Comparison of ENCODE assay signal across 8 cellular contexts in genomic region chr3:50567011-50567385, GRCh38. TPM values are rescaled to one million over a fixed set of nuclear protein-coding genes. Genes with fewer than 3 reads are reported as not detected.
DNase-seq lines count a peak whose midpoint lies in the region; ATAC-seq lines count a peak whose summit lies in the region.

No MANE protein-coding gene starts in this region.

- no peak for DNase-seq in Right ventricle myocardium superior
- DNase-seq in cardiac septum (ENCODE audit: low spot score) = no peak
- DNase-seq in central memory CD8-positive, alpha-beta T cell (ENCODE audit: low spot score in 2 of 2) = no peak
- no peak for DNase-seq in aorta
- DNase-seq in left colon = no peak
- no peak for DNase-seq in iPS-NIHi7 (ENCODE audit: extremely low spot score)

- ATAC-seq in Right ventricle myocardium superior (ENCODE audit: poor library complexity) (peak; percentile 0), aorta (ENCODE audit: low FRiP score) (no peak), GM21723 (IDR thresholded peaks at IDR 0.05; ENCODE audit: unreplicated experiment) (no peak), left colon (no peak)
- ATAC-seq in central memory CD8-positive, alpha-beta T cell (replicated peaks; ENCODE audit: extremely low read depth, poor library complexity, severe bottlenecking) = no peak

- no peaks in the 10 kb centered on the region for H3K9me3 Mint-ChIP-seq in central memory CD8-positive, alpha-beta T cell

- H3K36me3 ChIP-seq in mucosa of rectum (ENCODE audit: control insufficient read depth in 2 of 2, insufficient read depth in 2 of 2, low read length in 2 of 2) (no peaks in the 10 kb centered on the region), aorta (ENCODE audit: control insufficient read depth in 1 of 2, insufficient read depth in 2 of 2, low read length in 1 of 2) (no peaks in the 10 kb centered on the region)

- H3K4me3 ChIP-seq in mucosa of rectum (ENCODE audit: low read length in 2 of 2) (peak overlapping the region; percentile 56 to 99), aorta (ENCODE audit: low read length in 2 of 2) (peak overlapping the region; percentile 36 to 62)

- H3K27ac ChIP-seq in mucosa of rectum (ENCODE audit: low read depth in 2 of 2, low read length in 2 of 2) = peak overlapping the region in 1 of 2 donors; percentile 65
- peak overlapping the region in 1 of 2 donors; percentile 7 for H3K27ac ChIP-seq in aorta (ENCODE audit: low read depth in 1 of 2, low read length in 2 of 2)

- H3K4me3 Mint-ChIP-seq in central memory CD8-positive, alpha-beta T cell = peak overlapping the region; percentile 88

- no peak overlapping the region for H3K27ac Mint-ChIP-seq in central memory CD8-positive, alpha-beta T cell (ENCODE audit: low read depth)

- H3K27me3 ChIP-seq in mucosa of rectum (ENCODE audit: control insufficient read depth in 2 of 2, insufficient read depth in 2 of 2, low read length in 2 of 2) = no peaks in the 10 kb centered on the region
- H3K27me3 ChIP-seq in aorta (ENCODE audit: control insufficient read depth in 1 of 2, insufficient read depth in 2 of 2, low read length in 1 of 2) = no peaks in the 10 kb centered on the region

- H3K4me1 ChIP-seq in mucosa of rectum (ENCODE audit: control insufficient read depth in 2 of 2, insufficient read depth in 2 of 2, low read length in 2 of 2) (peaks cover 20 to 22% of the 10 kb centered on the region in 2 donors), aorta (ENCODE audit: control insufficient read depth in 1 of 2, insufficient read depth in 2 of 2, low read length in 2 of 2) (no peaks in the 10 kb centered on the region)

- intact Hi-C loops in Right ventricle myocardium superior (cut with DNase I) (no loop called here), cardiac septum (cut with DNase I) (loop anchor here (5.0 kb wide), 1 partner anchor 825 kb away; the partner anchor contains the start of gene RBM15B), aorta (cut with DNase I) (no loop called here), left colon (cut with DNase I, micrococcal nuclease) (no loop called here)

- peak overlapping the region; percentile 62 to 63 for H3K9ac ChIP-seq in mucosa of rectum (ENCODE audit: low read depth in 1 of 2, low read length in 2 of 2)

- H3K36me3 Mint-ChIP-seq in central memory CD8-positive, alpha-beta T cell (ENCODE audit: insufficient read depth) = peaks cover 16% of the 10 kb centered on the region

- no peaks in the 10 kb centered on the region for H3K27me3 Mint-ChIP-seq in central memory CD8-positive, alpha-beta T cell

- no peaks in the 10 kb centered on the region for H3K9me3 ChIP-seq in mucosa of rectum (ENCODE audit: control insufficient read depth in 2 of 2, low read length in 2 of 2)
- no peaks in the 10 kb centered on the region for H3K9me3 ChIP-seq in aorta (ENCODE audit: control insufficient read depth, low read length)

- 4% methylated on average over 11 of the region's 11 CpGs for WGBS in aorta, 2 donors

- H3K4me1 Mint-ChIP-seq in central memory CD8-positive, alpha-beta T cell = peaks cover 51% of the 10 kb centered on the region

RNA-seq across cellular contexts. Expression of gene C3orf18, which starts 0.5 kb away (rescaled TPM):
- 53.1 TPM for total RNA-seq in Right ventricle myocardium superior
- 35.7 TPM for total RNA-seq in cardiac septum
- 10 to 100 TPM in 1 of 2 donors, 1 to 10 TPM in 1; 8.8 to 15.9 TPM for total RNA-seq in aorta
- polyA plus RNA-seq in aorta = 10 to 100 TPM; 16.4 to 18.0 TPM
- total RNA-seq in left colon = 1 to 10 TPM; 2.1 to 2.8 TPM

RNA-seq across cellular contexts. Expression of gene HEMK1, which starts 2.3 kb away (rescaled TPM):
- total RNA-seq in Right ventricle myocardium superior = 19.5 TPM
- total RNA-seq in cardiac septum = 14.4 TPM
- total RNA-seq in aorta = 10 to 100 TPM; 12.0 to 21.3 TPM
- polyA plus RNA-seq in aorta = 10 to 100 TPM; 11.0 to 18.3 TPM
- 10 to 100 TPM; 21.9 to 24.8 TPM for total RNA-seq in left colon

RNA-seq across cellular contexts. Expression of gene CISH, which starts 44.6 kb away (rescaled TPM):
- total RNA-seq in Right ventricle myocardium superior (8.0 TPM), cardiac septum (21.1 TPM), aorta (10 to 100 TPM in 1 of 2 donors, 1 to 10 TPM in 1; 8.3 to 10.1 TPM), left colon (10 to 100 TPM; 14.4 to 19.9 TPM)
- polyA plus RNA-seq in aorta = 1 to 10 TPM; 1.5 to 3.6 TPM

RNA-seq across cellular contexts. Expression of gene MAPKAPK3, which starts 50.0 kb away (rescaled TPM):
- 430 TPM for total RNA-seq in Right ventricle myocardium superior
- total RNA-seq in cardiac septum = 266 TPM
- 10 to 100 TPM; 23.7 to 24.8 TPM for total RNA-seq in aorta
- polyA plus RNA-seq in aorta = 10 to 100 TPM; 13.0 to 18.3 TPM
- 10 to 100 TPM; 31.7 to 33.6 TPM for total RNA-seq in left colon
